1 cellular context compared by ENCODE assay signal in the genomic region with DNA sequence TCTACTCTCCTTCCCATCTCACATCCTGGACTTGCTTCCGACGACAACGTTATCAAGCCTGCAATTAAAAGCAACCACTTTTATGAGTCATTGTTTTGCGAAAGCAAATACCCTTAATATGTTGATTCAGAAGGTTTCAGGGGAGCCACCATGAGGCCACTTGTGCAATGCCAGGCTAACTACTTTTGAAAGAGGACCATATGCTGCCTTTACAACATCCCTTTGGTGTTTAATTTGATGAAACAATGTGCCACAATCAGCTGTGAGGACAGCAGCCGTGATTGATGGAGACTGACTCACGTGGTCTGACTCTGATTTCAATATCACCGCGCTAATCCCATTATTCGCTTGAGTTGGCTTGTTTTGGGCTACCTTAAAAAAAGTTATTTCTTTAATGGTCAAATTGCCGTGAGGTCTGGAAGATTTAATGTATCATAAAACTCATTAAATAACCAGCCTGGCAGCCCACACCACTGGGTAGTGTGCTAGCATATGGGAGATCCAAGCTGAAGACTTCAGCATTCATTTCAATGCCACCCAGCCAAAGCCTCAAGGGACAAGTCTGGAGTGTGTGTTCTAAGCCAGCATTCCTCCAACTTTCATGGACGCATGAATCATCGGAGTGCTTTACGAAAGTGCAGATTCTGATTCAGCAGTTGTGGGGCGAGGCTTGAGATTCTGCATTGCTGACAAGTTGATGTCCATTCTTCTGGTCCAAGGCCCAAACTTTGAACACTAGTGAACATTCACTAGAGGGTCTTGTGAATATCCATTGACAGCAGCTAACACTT.
TF ChIP-seq lines count a peak whose summit lies in the region.

No MANE protein-coding gene starts in this region.

TF ChIP-seq in HEK293, 187 proteins besides CTCF, POLR2A, EP300 and RAD21 (continued from another document and continues in another):
- TF ChIP-seq, protein P1, sequence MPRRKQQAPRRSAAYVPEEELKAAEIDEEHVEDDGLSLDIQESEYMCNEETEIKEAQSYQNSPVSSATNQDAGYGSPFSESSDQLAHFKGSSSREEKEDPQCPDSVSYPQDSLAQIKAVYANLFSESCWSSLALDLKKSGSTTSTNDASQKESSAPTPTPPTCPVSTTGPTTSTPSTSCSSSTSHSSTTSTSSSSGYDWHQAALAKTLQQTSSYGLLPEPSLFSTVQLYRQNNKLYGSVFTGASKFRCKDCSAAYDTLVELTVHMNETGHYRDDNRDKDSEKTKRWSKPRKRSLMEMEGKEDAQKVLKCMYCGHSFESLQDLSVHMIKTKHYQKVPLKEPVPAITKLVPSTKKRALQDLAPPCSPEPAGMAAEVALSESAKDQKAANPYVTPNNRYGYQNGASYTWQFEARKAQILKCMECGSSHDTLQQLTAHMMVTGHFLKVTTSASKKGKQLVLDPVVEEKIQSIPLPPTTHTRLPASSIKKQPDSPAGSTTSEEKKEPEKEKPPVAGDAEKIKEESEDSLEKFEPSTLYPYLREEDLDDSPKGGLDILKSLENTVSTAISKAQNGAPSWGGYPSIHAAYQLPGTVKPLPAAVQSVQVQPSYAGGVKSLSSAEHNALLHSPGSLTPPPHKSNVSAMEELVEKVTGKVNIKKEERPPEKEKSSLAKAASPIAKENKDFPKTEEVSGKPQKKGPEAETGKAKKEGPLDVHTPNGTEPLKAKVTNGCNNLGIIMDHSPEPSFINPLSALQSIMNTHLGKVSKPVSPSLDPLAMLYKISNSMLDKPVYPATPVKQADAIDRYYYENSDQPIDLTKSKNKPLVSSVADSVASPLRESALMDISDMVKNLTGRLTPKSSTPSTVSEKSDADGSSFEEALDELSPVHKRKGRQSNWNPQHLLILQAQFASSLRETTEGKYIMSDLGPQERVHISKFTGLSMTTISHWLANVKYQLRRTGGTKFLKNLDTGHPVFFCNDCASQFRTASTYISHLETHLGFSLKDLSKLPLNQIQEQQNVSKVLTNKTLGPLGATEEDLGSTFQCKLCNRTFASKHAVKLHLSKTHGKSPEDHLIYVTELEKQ (tag by site-specific recombination; IDR thresholded peaks at IDR 0.05; ENCODE audit: borderline replicate concordance), result peak; percentile 86; the same call in 1 of the 2 replicates
- TF ChIP-seq ZNF664 (tag by site-specific recombination; IDR thresholded peaks at IDR 0.05) (no peak), ZNF530 (tag by site-specific recombination; IDR thresholded peaks at IDR 0.05; ENCODE audit: low read depth) (no peak), BCL11B (tag by site-specific recombination; IDR thresholded peaks at IDR 0.05; ENCODE audit: low read depth) (no peak), ZNF324 (tag by site-specific recombination; IDR thresholded peaks at IDR 0.05) (peak; percentile 87), ZNF777 (tag by site-specific recombination; IDR thresholded peaks at IDR 0.05; ENCODE audit: borderline replicate concordance) (no peak), HOXA7 (CRISPR knock-in tag; IDR thresholded peaks at IDR 0.05; ENCODE audit: borderline replicate concordance) (no peak), ZNF221 (tag by site-specific recombination; IDR thresholded peaks at IDR 0.05; ENCODE audit: borderline replicate concordance) (no peak), ZBTB21 (tag by site-specific recombination; IDR thresholded peaks at IDR 0.05) (peak; percentile 59), KLF16 (tag by site-specific recombination; IDR thresholded peaks at IDR 0.05) (peak; percentile 44), ZNF561 (tag by site-specific recombination; IDR thresholded peaks at IDR 0.05; ENCODE audit: borderline replicate concordance) (no peak), AEBP2 (tag by site-specific recombination; IDR thresholded peaks at IDR 0.05; ENCODE audit: borderline replicate concordance) (no peak), ZNF571 (tag by site-specific recombination; IDR thresholded peaks at IDR 0.05) (no peak), ZNF132 (tag by site-specific recombination; IDR thresholded peaks at IDR 0.05; ENCODE audit: borderline replicate concordance) (no peak), ZNF660 (tag by site-specific recombination; IDR thresholded peaks at IDR 0.05) (no peak), ZNF266 (tag by site-specific recombination; IDR thresholded peaks at IDR 0.05; ENCODE audit: low read depth) (no peak), ZNF626 (tag by site-specific recombination; IDR thresholded peaks at IDR 0.05) (no peak), OSR2 (tag by site-specific recombination; IDR thresholded peaks at IDR 0.05) (peak; percentile 95), ZNF26 (tag by site-specific recombination; IDR thresholded peaks at IDR 0.05) (no peak), KLF10 (tag by site-specific recombination; IDR thresholded peaks at IDR 0.05) (peak; percentile 70), HOXC10 (CRISPR knock-in tag; IDR thresholded peaks at IDR 0.05) (no peak), ZNF677 (tag by site-specific recombination; IDR thresholded peaks at IDR 0.05) (no peak), ZIC2 (tag by site-specific recombination; IDR thresholded peaks at IDR 0.05) (no peak), ZNF302 (tag by site-specific recombination; IDR thresholded peaks at IDR 0.05; ENCODE audit: low read depth) (no peak), ZNF133 (tag by site-specific recombination; IDR thresholded peaks at IDR 0.05) (no peak), ELK4 (IDR thresholded peaks at IDR 0.05; ENCODE audit: borderline replicate concordance, low read depth, low read length) (no peak)
- TF ChIP-seq, protein P2, sequence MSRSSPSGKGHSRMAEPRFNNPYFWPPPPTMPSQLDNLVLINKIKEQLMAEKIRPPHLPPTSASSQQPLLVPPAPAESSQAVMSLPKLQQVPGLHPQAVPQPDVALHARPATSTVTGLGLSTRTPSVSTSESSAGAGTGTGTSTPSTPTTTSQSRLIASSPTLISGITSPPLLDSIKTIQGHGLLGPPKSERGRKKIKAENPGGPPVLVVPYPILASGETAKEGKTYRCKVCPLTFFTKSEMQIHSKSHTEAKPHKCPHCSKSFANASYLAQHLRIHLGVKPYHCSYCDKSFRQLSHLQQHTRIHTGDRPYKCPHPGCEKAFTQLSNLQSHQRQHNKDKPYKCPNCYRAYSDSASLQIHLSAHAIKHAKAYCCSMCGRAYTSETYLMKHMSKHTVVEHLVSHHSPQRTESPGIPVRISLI (tag by site-specific recombination; IDR thresholded peaks at IDR 0.05), result peak; percentile 81; the same call in 1 of the 2 replicates
- TF ChIP-seq, protein P3, sequence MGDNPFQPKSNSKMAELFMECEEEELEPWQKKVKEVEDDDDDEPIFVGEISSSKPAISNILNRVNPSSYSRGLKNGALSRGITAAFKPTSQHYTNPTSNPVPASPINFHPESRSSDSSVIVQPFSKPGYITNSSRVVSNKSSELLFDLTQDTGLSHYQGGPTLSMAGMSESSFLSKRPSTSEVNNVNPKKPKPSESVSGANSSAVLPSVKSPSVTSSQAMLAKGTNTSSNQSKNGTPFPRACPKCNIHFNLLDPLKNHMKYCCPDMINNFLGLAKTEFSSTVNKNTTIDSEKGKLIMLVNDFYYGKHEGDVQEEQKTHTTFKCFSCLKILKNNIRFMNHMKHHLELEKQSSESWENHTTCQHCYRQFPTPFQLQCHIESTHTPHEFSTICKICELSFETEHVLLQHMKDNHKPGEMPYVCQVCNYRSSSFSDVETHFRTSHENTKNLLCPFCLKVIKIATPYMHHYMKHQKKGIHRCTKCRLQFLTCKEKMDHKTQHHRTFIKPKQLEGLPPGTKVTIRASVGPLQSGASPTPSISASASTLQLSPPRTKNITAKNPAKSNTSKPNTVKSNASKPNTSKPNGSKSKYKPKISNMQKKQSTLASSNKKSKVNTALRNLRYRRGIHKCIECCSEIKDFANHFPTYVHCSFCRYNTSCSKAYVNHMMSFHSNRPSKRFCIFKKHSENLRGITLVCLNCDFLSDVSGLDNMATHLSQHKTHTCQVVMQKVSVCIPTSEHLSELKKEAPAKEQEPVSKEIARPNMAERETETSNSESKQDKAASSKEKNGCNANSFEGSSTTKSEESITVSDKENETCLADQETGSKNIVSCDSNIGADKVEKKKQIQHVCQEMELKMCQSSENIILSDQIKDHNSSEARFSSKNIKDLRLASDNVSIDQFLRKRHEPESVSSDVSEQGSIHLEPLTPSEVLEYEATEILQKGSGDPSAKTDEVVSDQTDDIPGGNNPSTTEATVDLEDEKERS (tag by site-specific recombination; IDR thresholded peaks at IDR 0.05), result no peak
- TF ChIP-seq, protein P4, sequence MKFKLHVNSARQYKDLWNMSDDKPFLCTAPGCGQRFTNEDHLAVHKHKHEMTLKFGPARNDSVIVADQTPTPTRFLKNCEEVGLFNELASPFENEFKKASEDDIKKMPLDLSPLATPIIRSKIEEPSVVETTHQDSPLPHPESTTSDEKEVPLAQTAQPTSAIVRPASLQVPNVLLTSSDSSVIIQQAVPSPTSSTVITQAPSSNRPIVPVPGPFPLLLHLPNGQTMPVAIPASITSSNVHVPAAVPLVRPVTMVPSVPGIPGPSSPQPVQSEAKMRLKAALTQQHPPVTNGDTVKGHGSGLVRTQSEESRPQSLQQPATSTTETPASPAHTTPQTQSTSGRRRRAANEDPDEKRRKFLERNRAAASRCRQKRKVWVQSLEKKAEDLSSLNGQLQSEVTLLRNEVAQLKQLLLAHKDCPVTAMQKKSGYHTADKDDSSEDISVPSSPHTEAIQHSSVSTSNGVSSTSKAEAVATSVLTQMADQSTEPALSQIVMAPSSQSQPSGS (tag by site-specific recombination; IDR thresholded peaks at IDR 0.05; ENCODE audit: low read depth), result no peak
- TF ChIP-seq, protein P5, sequence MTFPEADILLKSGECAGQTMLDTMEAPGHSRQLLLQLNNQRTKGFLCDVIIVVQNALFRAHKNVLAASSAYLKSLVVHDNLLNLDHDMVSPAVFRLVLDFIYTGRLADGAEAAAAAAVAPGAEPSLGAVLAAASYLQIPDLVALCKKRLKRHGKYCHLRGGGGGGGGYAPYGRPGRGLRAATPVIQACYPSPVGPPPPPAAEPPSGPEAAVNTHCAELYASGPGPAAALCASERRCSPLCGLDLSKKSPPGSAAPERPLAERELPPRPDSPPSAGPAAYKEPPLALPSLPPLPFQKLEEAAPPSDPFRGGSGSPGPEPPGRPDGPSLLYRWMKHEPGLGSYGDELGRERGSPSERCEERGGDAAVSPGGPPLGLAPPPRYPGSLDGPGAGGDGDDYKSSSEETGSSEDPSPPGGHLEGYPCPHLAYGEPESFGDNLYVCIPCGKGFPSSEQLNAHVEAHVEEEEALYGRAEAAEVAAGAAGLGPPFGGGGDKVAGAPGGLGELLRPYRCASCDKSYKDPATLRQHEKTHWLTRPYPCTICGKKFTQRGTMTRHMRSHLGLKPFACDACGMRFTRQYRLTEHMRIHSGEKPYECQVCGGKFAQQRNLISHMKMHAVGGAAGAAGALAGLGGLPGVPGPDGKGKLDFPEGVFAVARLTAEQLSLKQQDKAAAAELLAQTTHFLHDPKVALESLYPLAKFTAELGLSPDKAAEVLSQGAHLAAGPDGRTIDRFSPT (tag by site-specific recombination; IDR thresholded peaks at IDR 0.05), result no peak
- TF ChIP-seq, protein P6, sequence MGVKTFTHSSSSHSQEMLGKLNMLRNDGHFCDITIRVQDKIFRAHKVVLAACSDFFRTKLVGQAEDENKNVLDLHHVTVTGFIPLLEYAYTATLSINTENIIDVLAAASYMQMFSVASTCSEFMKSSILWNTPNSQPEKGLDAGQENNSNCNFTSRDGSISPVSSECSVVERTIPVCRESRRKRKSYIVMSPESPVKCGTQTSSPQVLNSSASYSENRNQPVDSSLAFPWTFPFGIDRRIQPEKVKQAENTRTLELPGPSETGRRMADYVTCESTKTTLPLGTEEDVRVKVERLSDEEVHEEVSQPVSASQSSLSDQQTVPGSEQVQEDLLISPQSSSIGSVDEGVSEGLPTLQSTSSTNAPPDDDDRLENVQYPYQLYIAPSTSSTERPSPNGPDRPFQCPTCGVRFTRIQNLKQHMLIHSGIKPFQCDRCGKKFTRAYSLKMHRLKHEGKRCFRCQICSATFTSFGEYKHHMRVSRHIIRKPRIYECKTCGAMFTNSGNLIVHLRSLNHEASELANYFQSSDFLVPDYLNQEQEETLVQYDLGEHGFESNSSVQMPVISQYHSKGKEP (tag by site-specific recombination; IDR thresholded peaks at IDR 0.05), result no peak
- TF ChIP-seq, protein P7, sequence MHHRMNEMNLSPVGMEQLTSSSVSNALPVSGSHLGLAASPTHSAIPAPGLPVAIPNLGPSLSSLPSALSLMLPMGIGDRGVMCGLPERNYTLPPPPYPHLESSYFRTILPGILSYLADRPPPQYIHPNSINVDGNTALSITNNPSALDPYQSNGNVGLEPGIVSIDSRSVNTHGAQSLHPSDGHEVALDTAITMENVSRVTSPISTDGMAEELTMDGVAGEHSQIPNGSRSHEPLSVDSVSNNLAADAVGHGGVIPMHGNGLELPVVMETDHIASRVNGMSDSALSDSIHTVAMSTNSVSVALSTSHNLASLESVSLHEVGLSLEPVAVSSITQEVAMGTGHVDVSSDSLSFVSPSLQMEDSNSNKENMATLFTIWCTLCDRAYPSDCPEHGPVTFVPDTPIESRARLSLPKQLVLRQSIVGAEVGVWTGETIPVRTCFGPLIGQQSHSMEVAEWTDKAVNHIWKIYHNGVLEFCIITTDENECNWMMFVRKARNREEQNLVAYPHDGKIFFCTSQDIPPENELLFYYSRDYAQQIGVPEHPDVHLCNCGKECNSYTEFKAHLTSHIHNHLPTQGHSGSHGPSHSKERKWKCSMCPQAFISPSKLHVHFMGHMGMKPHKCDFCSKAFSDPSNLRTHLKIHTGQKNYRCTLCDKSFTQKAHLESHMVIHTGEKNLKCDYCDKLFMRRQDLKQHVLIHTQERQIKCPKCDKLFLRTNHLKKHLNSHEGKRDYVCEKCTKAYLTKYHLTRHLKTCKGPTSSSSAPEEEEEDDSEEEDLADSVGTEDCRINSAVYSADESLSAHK (tag by site-specific recombination; IDR thresholded peaks at IDR 0.05), result no peak
